ENCODE assay signal across 20 cellular contexts in genomic region chr6:44409207-44409796, GRCh38.
"Had no signal": no experiment of that assay in that cellular context is flagged by ENCODE, and none has a peak within 500 bp of the region (broad histone marks: within the 10 kb centered on the region; RNA-seq: fewer than 3 reads in every experiment).

No MANE protein-coding gene starts in this region.

- H3K27ac Mint-ChIP-seq: activated naive CD8-positive, alpha-beta T cell treated with anti-CD3 and anti-CD28 coated beads, Interleukin-2, amount 10 ng/mL, durations not matched to agents 7 days and 5 days; nephron; stimulated activated memory B cell treated with anti-CD40 and anti-IgM and Interleukin-4, amounts not matched to agents 10 μg/mL and 1 μg/mL and 100 μg/mL, for 72 hours had no signal

- H3K36me3 ChIP-seq: uterus had no signal

- ATAC-seq: activated CD4-positive, CD25-positive, alpha-beta regulatory T cell treated with anti-CD3 and anti-CD28 coated beads, Interleukin-2, amount 50 U/mL, for 24 hours; heart left ventricle; left ventricle myocardium superior; right lobe of liver; stimulated activated memory B cell treated with anti-CD40 and anti-IgM and Interleukin-4, amounts not matched to agents 10 μg/mL and 1 μg/mL and 100 μg/mL, for 72 hours had no signal

- H3K27me3 ChIP-seq: breast epithelium, heart left ventricle, right lobe of liver, testis, uterus had no signal

- H3K4me3 ChIP-seq: breast epithelium, heart left ventricle, right lobe of liver, skin epidermis, testis, uterus had no signal

- H3K4me1 ChIP-seq: breast epithelium, uterus had no signal

- H3K27me3 Mint-ChIP-seq: activated naive CD8-positive, alpha-beta T cell treated with anti-CD3 and anti-CD28 coated beads, Interleukin-2, amount 10 ng/mL, durations not matched to agents 7 days and 5 days; stimulated activated memory B cell treated with anti-CD40 and anti-IgM and Interleukin-4, amounts not matched to agents 10 μg/mL and 1 μg/mL and 100 μg/mL, for 72 hours had no signal

- DNase-seq: activated CD4-positive, alpha-beta T cell treated with anti-CD3 and anti-CD28 coated beads, Interleukin-2, amount 50 U/mL, for 1 hour; activated naive CD4-positive, alpha-beta T cell treated with Interleukin-2 at 50 U/mL for 16 hours; activated naive CD8-positive, alpha-beta T cell treated with anti-CD3 and anti-CD28 coated beads, Interleukin-2, amount 10 ng/mL, durations not matched to agents 7 days and 5 days; amniotic stem cell; cortex of kidney; heart left ventricle; left ventricle myocardium superior; mammary epithelial cell; midbrain; posterior cingulate gyrus; right lobe of liver; stimulated activated CD4-positive, alpha-beta T cell treated with anti-CD3 and anti-CD28 coated beads, Interleukin-1b, Interleukin-23, amount 100 ng/mL, for 48 hours; testis; trophoblast cell; uterus had no signal

- H3K27ac ChIP-seq: breast epithelium, heart left ventricle, right lobe of liver, skin epidermis, testis, uterus had no signal

- H3K4me1 Mint-ChIP-seq: nephron had no signal

- H3K9me3 ChIP-seq: breast epithelium, right lobe of liver, testis, uterus had no signal

- H3K4me3 Mint-ChIP-seq: activated naive CD8-positive, alpha-beta T cell treated with anti-CD3 and anti-CD28 coated beads, Interleukin-2, amount 10 ng/mL, durations not matched to agents 7 days and 5 days; nephron; stimulated activated memory B cell treated with anti-CD40 and anti-IgM and Interleukin-4, amounts not matched to agents 10 μg/mL and 1 μg/mL and 100 μg/mL, for 72 hours had no signal
